ENCODE assay signal across 28 cellular contexts in genomic region chr17:70872194-70872593, GRCh38.
"Had no signal": no experiment of that assay in that cellular context is flagged by ENCODE, and none has a peak within 500 bp of the region (broad histone marks: within the 10 kb centered on the region; RNA-seq: fewer than 3 reads in every experiment).

No MANE protein-coding gene starts in this region.

- H3K4me1 ChIP-seq: adrenal gland, esophagus muscularis mucosa had no signal

- H3K27ac ChIP-seq: adrenal gland, body of pancreas, esophagus muscularis mucosa had no signal

- H3K4me3 ChIP-seq: adrenal gland, body of pancreas, esophagus muscularis mucosa had no signal

- ATAC-seq: activated CD4-positive, alpha-beta T cell treated with anti-CD3 and anti-CD28 coated beads for 36 hours; activated CD8-positive, alpha-beta memory T cell treated with anti-CD3 and anti-CD28 coated beads, Interleukin-2, amount 10 ng/mL, durations not matched to agents 7 days and 5 days; activated CD8-positive, alpha-beta T cell treated with anti-CD3 and anti-CD28 coated beads, Interleukin-2, amount 10 ng/mL, durations not matched to agents 7 days and 5 days; activated naive CD8-positive, alpha-beta T cell treated with anti-CD3 and anti-CD28 coated beads, Interleukin-2, amount 50 U/mL, for 24 hours; body of pancreas; effector memory CD8-positive, alpha-beta T cell had no signal

- DNase-seq: activated CD4-positive, alpha-beta memory T cell treated with anti-CD3 and anti-CD28 coated beads for 36 hours; activated CD4-positive, alpha-beta T cell treated with anti-CD3 and anti-CD28 coated beads for 36 hours; activated CD4-positive, alpha-beta T cell treated with anti-CD3 and anti-CD28 coated beads, Interleukin-2, amount 10 ng/mL, durations not matched to agents 24 days and 14 days; activated CD4-positive, CD25-positive, alpha-beta regulatory T cell; activated CD4-positive, CD25-positive, alpha-beta regulatory T cell treated with anti-CD3 and anti-CD28 coated beads, Interleukin-2, amount 50 U/mL, for 72 hours; activated CD8-positive, alpha-beta memory T cell treated with anti-CD3 and anti-CD28 coated beads, Interleukin-2, amount 10 ng/mL, durations not matched to agents 7 days and 5 days; activated CD8-positive, alpha-beta memory T cell treated with anti-CD3 and anti-CD28 coated beads, Interleukin-2, amount 50 U/mL, for 4 hours; activated CD8-positive, alpha-beta T cell treated with anti-CD3 and anti-CD28 coated beads, Interleukin-2, amount 10 ng/mL, durations not matched to agents 7 days and 5 days; activated effector memory CD4-positive, alpha-beta T cell treated with anti-CD3 and anti-CD28 coated beads, Interleukin-2, amount 50 U/mL, for 16 hours; activated naive CD4-positive, alpha-beta T cell treated with anti-CD3 and anti-CD28 coated beads for 36 hours; activated naive CD8-positive, alpha-beta T cell treated with anti-CD3 and anti-CD28 coated beads for 36 hours; activated naive CD8-positive, alpha-beta T cell treated with anti-CD3 and anti-CD28 coated beads, Interleukin-2, amount 50 U/mL, for 24 hours; activated T-cell treated with anti-CD3 and anti-CD28 coated beads, Interleukin-2, amount 50 U/mL, for 1 hour; activated T-cell treated with anti-CD3 and anti-CD28 coated beads, Interleukin-2, amount 50 U/mL, for 48 hours; adrenal gland; amygdala; aorta; body of pancreas; caudate nucleus; cortex of kidney; dermis blood vessel endothelial cell; effector CD4-positive, alpha-beta T cell; effector memory CD8-positive, alpha-beta T cell; erythroblast; foreskin fibroblast; glutamatergic neuron; T-helper 2 cell had no signal

- H3K36me3 ChIP-seq: adrenal gland, esophagus muscularis mucosa had no signal

- H3K27me3 ChIP-seq: adrenal gland, body of pancreas, esophagus muscularis mucosa had no signal

- H3K9me3 ChIP-seq: adrenal gland, body of pancreas, esophagus muscularis mucosa had no signal
